1 cellular context compared by ENCODE assay signal in genomic region chr9:13378171-13378570, GRCh38.
TF ChIP-seq lines count a peak whose summit lies in the region.

No MANE protein-coding gene starts in this region.

TF ChIP-seq in endothelial cell of umbilical vein, 7 proteins besides CTCF, POLR2A, EP300 and RAD21 (continued from another document):
- TF ChIP-seq MYC (IDR thresholded peaks at IDR 0.05; ENCODE audit: low read depth, low read length) (no peak), GATA2 (IDR thresholded peaks at IDR 0.05; ENCODE audit: insufficient read depth, insufficient read length, low read depth, low read length) (no peak), POLR2AphosphoS5 (IDR thresholded peaks at IDR 0.05; ENCODE audit: insufficient read depth, low read depth, low read length) (no peak)
